Comparison of ENCODE assay signal across 12 cellular contexts in genomic region chr3:11465744-11466611, GRCh38.
DNase-seq lines count a peak whose midpoint lies in the region; ATAC-seq and TF ChIP-seq lines count a peak whose summit lies in the region.
"Had no signal": no experiment of that assay in that cellular context is flagged by ENCODE, and none has a peak within 500 bp of the region (broad histone marks: within the 10 kb centered on the region; RNA-seq: fewer than 3 reads in every experiment).

No MANE protein-coding gene starts in this region.

- ATAC-seq in GM18873 (IDR thresholded peaks at IDR 0.05; ENCODE audit: low FRiP score, unreplicated experiment) (no peak), HG02884 (IDR thresholded peaks at IDR 0.05; ENCODE audit: unreplicated experiment) (no peak)
- ATAC-seq: activated CD4-positive, CD25-positive, alpha-beta regulatory T cell treated with anti-CD3 and anti-CD28 coated beads, Interleukin-2, amount 50 U/mL, for 24 hours had no signal

- H3K27me3 ChIP-seq in AG04450 (ENCODE audit: control insufficient read depth, insufficient read depth, low read length) (no peaks in the 10 kb centered on the region), osteoblast (ENCODE audit: insufficient read depth, low read length) (no peaks in the 10 kb centered on the region)

- DNase-seq in AG04450 (ENCODE audit: low read depth, low spot score) (no peak), fibroblast of the aortic adventitia (ENCODE audit: low read depth) (peak; percentile 100), osteoblast (ENCODE audit: insufficient read length, low spot score, missing footprints) (peak; percentile 90), DMS53 (lab: John Stamatoyannopoulos, UW) (no peak)
- no peak for DNase-seq in NK-92 treated with Interleukin-12 subunit alpha and Interleukin-12 subunit beta, amount 100 ng/mL, for 24 hours (lab: John Stamatoyannopoulos, UW)
- DNase-seq: activated naive CD8-positive, alpha-beta T cell treated with anti-CD3 and anti-CD28 coated beads, Interleukin-2, amount 10 ng/mL, durations not matched to agents 7 days and 5 days; NCI-H748 treated with DMSO at 0.1 percent for 48 hours had no signal

- H3K9me3 ChIP-seq in AG04450 (ENCODE audit: control insufficient read depth, insufficient read depth, low read length) (no peaks in the 10 kb centered on the region), osteoblast (ENCODE audit: low read depth, low read length) (no peaks in the 10 kb centered on the region)

- no peak overlapping the region for H2AFZ ChIP-seq in osteoblast (ENCODE audit: low read length)

- POLR2A ChIA-PET in AG04450 (lab: Yijun Ruan, JAX) = interaction anchor here (1.0 to 1.1 kb wide), 2 partner anchors 9 to 43 kb away, joined by 3 to 6 read pairs; no protein-coding TSS in a partner anchor

- H3K4me2 ChIP-seq in osteoblast (ENCODE audit: insufficient read depth, low read length) = peak overlapping the region; percentile 79

- peaks cover 2% of the 10 kb centered on the region for H3K79me2 ChIP-seq in osteoblast (ENCODE audit: insufficient read depth, low read length)

- H4K20me1 ChIP-seq in osteoblast (ENCODE audit: insufficient read depth, low read length) = no peaks in the 10 kb centered on the region

- H3K4me1 ChIP-seq in osteoblast (ENCODE audit: insufficient read depth, low read length) = peaks cover 35% of the 10 kb centered on the region

- H3K27ac ChIP-seq in AG04450 (ENCODE audit: low read depth, low read length) = peak overlapping the region; percentile 47
- peak overlapping the region; percentile 6 for H3K27ac ChIP-seq in VCaP
- peak overlapping the region; percentile 86 for H3K27ac ChIP-seq in osteoblast (ENCODE audit: low read depth, low read length)
- H3K27ac ChIP-seq: C4-2B had no signal

- TF ChIP-seq CTCF in AG04450 (IDR thresholded peaks at IDR 0.05; ENCODE audit: low read depth, low read length) (no peak), VCaP (conservative IDR thresholded peaks at IDR 0.05) (no peak), fibroblast of the aortic adventitia (IDR thresholded peaks at IDR 0.05; ENCODE audit: insufficient read depth, low read length) (no peak), osteoblast (IDR thresholded peaks at IDR 0.05; ENCODE audit: extremely low read depth, low read depth, low read length) (no peak)

- CTCF ChIA-PET in AG04450 (lab: Charles Lee) = interaction anchor here (0.7 kb wide), 1 partner anchor 92 kb away, joined by 3 read pairs; no protein-coding TSS in a partner anchor

- peaks cover 10% of the 10 kb centered on the region for H3K36me3 ChIP-seq in osteoblast (ENCODE audit: insufficient read depth, low read length)

- H3K4me3 ChIP-seq in AG04450 (ENCODE audit: low read depth, low read length) (no peak overlapping the region), fibroblast of the aortic adventitia (ENCODE audit: low read depth, low read length) (no peak overlapping the region), osteoblast (ENCODE audit: insufficient read depth, low read length) (peak overlapping the region; percentile 38)

Comparison
In these comparisons a context has a peak if more than half of its experiments do, and no peak if none do; other contexts are left out.
1. DNase-seq: peak in fibroblast of the aortic adventitia (single experiment) and osteoblast (single experiment); none in AG04450 (single experiment), DMS53 (single experiment) and NK-92 treated with Interleukin-12 subunit alpha and Interleukin-12 subunit beta, amount 100 ng/mL, for 24 hours (single experiment).
2. H3K27ac ChIP-seq: peak in every context shown above with its lines; median percentile 86 in osteoblast; 47 in AG04450; 6 in VCaP.